9 cellular contexts compared by ENCODE assay signal in the genomic region with DNA sequence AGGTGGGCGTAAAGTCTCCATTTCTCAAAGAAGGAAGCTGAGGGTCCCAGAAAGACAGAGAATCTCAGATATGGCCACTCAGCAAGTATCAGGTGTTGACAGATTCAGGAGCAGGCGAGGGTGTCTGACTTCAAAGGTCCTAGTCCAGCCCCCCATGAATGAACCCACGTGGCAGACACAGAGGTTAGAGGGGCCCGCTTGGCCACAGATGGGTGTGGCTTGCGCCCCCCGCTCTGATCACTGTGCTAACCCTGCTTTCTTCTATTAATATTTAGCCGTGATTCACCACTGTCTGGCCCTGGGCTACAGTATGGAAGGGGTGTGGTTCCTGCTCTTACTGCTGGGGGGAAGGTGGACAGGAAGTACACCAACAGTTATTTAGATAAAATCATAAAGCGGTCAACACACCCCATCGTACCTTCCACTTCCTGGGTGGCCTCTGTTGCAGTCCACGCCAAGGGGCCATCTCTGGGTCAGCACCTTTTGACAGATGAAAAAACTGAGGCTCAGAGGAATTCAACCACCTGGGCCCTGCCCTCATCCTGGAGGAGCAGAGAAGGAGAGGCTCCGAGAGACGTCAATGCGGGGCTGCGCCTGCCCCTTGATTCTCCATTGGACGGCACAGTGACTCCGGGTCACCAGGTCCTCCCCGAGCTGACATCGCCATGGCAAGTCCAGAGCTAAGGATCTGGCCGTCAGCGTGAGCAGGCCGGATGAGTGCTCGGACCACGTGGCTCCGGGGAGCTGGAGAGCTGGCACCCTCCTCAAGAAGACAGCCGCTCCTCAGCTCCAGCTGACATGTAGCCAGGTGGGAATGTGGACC.
A peak's percentile ranks its signal among the peaks of the same experiment; 100 is the strongest.
DNase-seq lines count a peak whose midpoint lies in the region; ATAC-seq and TF ChIP-seq lines count a peak whose summit lies in the region.
"Had no signal": no experiment of that assay in that cellular context is flagged by ENCODE, and none has a peak within 500 bp of the region (broad histone marks: within the 10 kb centered on the region; RNA-seq: fewer than 3 reads in every experiment).

No MANE protein-coding gene starts in this region.

- H3K27ac ChIP-seq in Panc1 (ENCODE audit: low read length) (no peak overlapping the region), foreskin keratinocyte (peak overlapping the region; percentile 55), upper lobe of right lung (no peak overlapping the region)
- H3K27ac ChIP-seq: C4-2B had no signal

- no peaks in the 10 kb centered on the region for H3K9me3 ChIP-seq in Panc1 (ENCODE audit: control insufficient read depth, insufficient read depth, low read depth, low read length)
- H3K9me3 ChIP-seq in upper lobe of right lung = no peaks in the 10 kb centered on the region

- peak overlapping the region; percentile 45 for H3K27ac Mint-ChIP-seq in activated CD8-positive, alpha-beta memory T cell treated with anti-CD3 and anti-CD28 coated beads, Interleukin-2, amount 10 ng/mL, durations not matched to agents 7 days and 5 days

- H3K27me3 ChIP-seq in Panc1 (ENCODE audit: control insufficient read depth, insufficient read depth, low read length) (no peaks in the 10 kb centered on the region; the same call in 1 of the 2 replicates), foreskin keratinocyte (peaks cover 14% of the 10 kb centered on the region), upper lobe of right lung (no peaks in the 10 kb centered on the region)

- H3K9me3 Mint-ChIP-seq in activated CD8-positive, alpha-beta memory T cell treated with anti-CD3 and anti-CD28 coated beads, Interleukin-2, amount 10 ng/mL, durations not matched to agents 7 days and 5 days (ENCODE audit: low read depth) = no peaks in the 10 kb centered on the region

- no peak overlapping the region for H3K4me3 Mint-ChIP-seq in activated CD8-positive, alpha-beta memory T cell treated with anti-CD3 and anti-CD28 coated beads, Interleukin-2, amount 10 ng/mL, durations not matched to agents 7 days and 5 days

- intact Hi-C loops in Panc1 (cut with micrococcal nuclease; ENCODE audit: unreplicated experiment) = loop anchor here (5.0 kb wide), 4 partner anchors 834 to 959 kb away; a partner anchor contains a TSS
- intact Hi-C loops in upper lobe of right lung (cut with DNase I) = loop anchor here (10.0 kb wide), 1 partner anchor 957 kb away; no protein-coding TSS in a partner anchor

- TF ChIP-seq CTCF in Panc1 (IDR thresholded peaks at IDR 0.05) (no peak; the same call in 1 of the 2 replicates), foreskin keratinocyte (conservative IDR thresholded peaks at IDR 0.05) (no peak), upper lobe of right lung (IDR thresholded peaks at IDR 0.05) (no peak)

- H3K27me3 Mint-ChIP-seq in activated CD8-positive, alpha-beta memory T cell treated with anti-CD3 and anti-CD28 coated beads, Interleukin-2, amount 10 ng/mL, durations not matched to agents 7 days and 5 days = no peaks in the 10 kb centered on the region

- peaks cover 3% of the 10 kb centered on the region for H3K36me3 Mint-ChIP-seq in activated CD8-positive, alpha-beta memory T cell treated with anti-CD3 and anti-CD28 coated beads, Interleukin-2, amount 10 ng/mL, durations not matched to agents 7 days and 5 days

- H3K4me1 Mint-ChIP-seq in activated CD8-positive, alpha-beta memory T cell treated with anti-CD3 and anti-CD28 coated beads, Interleukin-2, amount 10 ng/mL, durations not matched to agents 7 days and 5 days = peaks cover 17% of the 10 kb centered on the region

- BruUV-seq in Panc1 (replicated peaks; lab: Mats Ljungman, UMichigan) = no TSS peak

- no peaks in the 10 kb centered on the region for H3K36me3 ChIP-seq in Panc1 (ENCODE audit: control insufficient read depth, insufficient read depth, low read length)
- H3K36me3 ChIP-seq in upper lobe of right lung = peaks cover 11% of the 10 kb centered on the region

- peak; percentile 29 for ATAC-seq in activated CD8-positive, alpha-beta memory T cell treated with anti-CD3 and anti-CD28 coated beads, Interleukin-2, amount 10 ng/mL, durations not matched to agents 7 days and 5 days
- peak; percentile 33 for ATAC-seq in Panc1
- peak; percentile 71 for ATAC-seq in foreskin keratinocyte
- no peak for ATAC-seq in upper lobe of right lung
- no peak for ATAC-seq in GM21423 (IDR thresholded peaks at IDR 0.05; ENCODE audit: unreplicated experiment)

- no peak for DNase-seq in activated CD8-positive, alpha-beta memory T cell treated with anti-CD3 and anti-CD28 coated beads, Interleukin-2, amount 10 ng/mL, durations not matched to agents 7 days and 5 days
- DNase-seq in activated CD8-positive, alpha-beta memory T cell treated with anti-CD3 and anti-CD28 coated beads, Interleukin-2, amount 50 U/mL, for 4 hours = no peak
- DNase-seq in Panc1 (ENCODE audit: low read depth, low spot score) (no peak), foreskin keratinocyte (peak; percentile 32 to 62), upper lobe of right lung (peak; percentile 61), COR-L47 (lab: John Stamatoyannopoulos, UW) (no peak), islet precursor cell (no peak)

- H3K4me3 ChIP-seq in Panc1 (ENCODE audit: low read depth in 2 of 2, low read length in 2 of 2) = peak overlapping the region in 1 of 2 experiments; percentile 42; a peak in 1 of 4 replicates
- H3K4me3 ChIP-seq in upper lobe of right lung = no peak overlapping the region

- peaks cover 10% of the 10 kb centered on the region; the same call in 1 of the 2 replicates for H3K4me1 ChIP-seq in Panc1 (ENCODE audit: control insufficient read depth, insufficient read depth, low read length)
- no peaks in the 10 kb centered on the region for H3K4me1 ChIP-seq in foreskin keratinocyte
- peaks cover 17% of the 10 kb centered on the region for H3K4me1 ChIP-seq in upper lobe of right lung

- in situ Hi-C loops in Panc1 (cut with HindIII; ENCODE audit: low pct_unique_long_range_greater_than_20kb, low sequenced_read_pairs) = no loop called here

- CTCF ChIA-PET in activated CD8-positive, alpha-beta memory T cell treated with anti-CD3 and anti-CD28 coated beads, Interleukin-2, amount 10 ng/mL, durations not matched to agents 7 days and 5 days (lab: Charles Lee) = interaction anchor here (0.9 to 3.9 kb wide), 28 partner anchors 8 to 958 kb away, joined by 3 to 38 read pairs (median 5); no protein-coding TSS in a partner anchor
- CTCF ChIA-PET in Panc1 (lab: Charles Lee) = interaction anchor here (0.6 to 1.4 kb wide), 8 partner anchors 77 to 959 kb away, joined by 3 to 7 read pairs (median 4); no protein-coding TSS in a partner anchor

- POLR2A ChIA-PET in Panc1 (lab: Charles Lee) = interaction anchor here (0.7 kb wide), 1 partner anchor 224 kb away, joined by 3 read pairs; no protein-coding TSS in a partner anchor

Comparison
In these comparisons a context has a peak if more than half of its experiments do, and no peak if none do; other contexts are left out.
1. ATAC-seq: peak in activated CD8-positive, alpha-beta memory T cell treated with anti-CD3 and anti-CD28 coated beads, Interleukin-2, amount 10 ng/mL, durations not matched to agents 7 days and 5 days (single experiment), Panc1 (single experiment) and foreskin keratinocyte (single experiment); none in upper lobe of right lung (single experiment) and GM21423 (single experiment).
2. DNase-seq: peak in foreskin keratinocyte (2 of 2) and upper lobe of right lung (single experiment); none in activated CD8-positive, alpha-beta memory T cell treated with anti-CD3 and anti-CD28 coated beads, Interleukin-2, amount 10 ng/mL, durations not matched to agents 7 days and 5 days (single experiment), activated CD8-positive, alpha-beta memory T cell treated with anti-CD3 and anti-CD28 coated beads, Interleukin-2, amount 50 U/mL, for 4 hours (single experiment), Panc1 (single experiment), COR-L47 (single experiment) and islet precursor cell (single experiment).